In the genomic region with DNA sequence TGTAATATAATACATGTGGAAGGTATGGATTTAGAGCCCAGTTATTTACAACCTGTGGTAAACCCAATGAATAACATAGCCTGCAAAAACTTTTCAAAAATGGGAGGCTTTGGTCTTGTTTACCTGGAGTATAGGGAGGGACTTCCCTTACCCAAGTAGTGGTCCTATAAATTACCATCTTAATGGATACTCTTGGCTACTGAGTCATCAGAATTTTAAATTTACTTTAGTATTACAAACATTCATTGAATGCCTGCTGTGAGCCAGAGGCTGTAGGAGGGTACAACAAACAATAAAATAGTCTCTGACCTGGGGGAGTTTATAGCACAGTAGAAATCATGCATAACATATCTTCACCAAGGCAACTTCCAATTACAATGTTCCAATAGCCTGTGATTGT, we compare ENCODE assay signal across 19 cellular contexts.
A peak's percentile ranks its signal among the peaks of the same experiment; 100 is the strongest.
DNase-seq lines count a peak whose midpoint lies in the region; ATAC-seq and TF ChIP-seq lines count a peak whose summit lies in the region.
"Had no signal": no experiment of that assay in that cellular context is flagged by ENCODE, and none has a peak within 500 bp of the region (broad histone marks: within the 10 kb centered on the region; RNA-seq: fewer than 3 reads in every experiment).

No MANE protein-coding gene starts in this region.

- in situ Hi-C loops in Panc1 (cut with HindIII; ENCODE audit: low pct_unique_long_range_greater_than_20kb, low sequenced_read_pairs), result no loop called here

- peak; percentile 25 for DNase-seq in BJ (ENCODE audit: low read depth)
- DNase-seq in Panc1 (ENCODE audit: low read depth, low spot score), result no peak
- peak; percentile 16 for DNase-seq in kidney epithelial cell (ENCODE audit: low read depth)
- no peak for DNase-seq in H4 (ENCODE audit: low spot score)
- no peak for DNase-seq in COLO668 (lab: John Stamatoyannopoulos, UW; ENCODE audit: unreplicated experiment)
- no peak for DNase-seq in aorta
- DNase-seq: activated T-cell treated with anti-CD3 and anti-CD28 coated beads, Interleukin-2, amount 50 U/mL, for 24 hours; CD4-positive, alpha-beta memory T cell; DND-41; Karpas-422; left ventricle myocardium superior; NCI-H1092 treated with DMSO at 0.1 percent for 48 hours; NCI-H2171 treated with DMSO at 0.1 percent for 48 hours; NK-92 treated with Interleukin-12 subunit alpha and Interleukin-12 subunit beta, amount 100 ng/mL, for 24 hours; stimulated activated CD4-positive, alpha-beta T cell treated with anti-CD3 and anti-CD28 coated beads, Interleukin-4, amount 100 ng/mL, for 1 hour had no signal

- H3K4me1 ChIP-seq in HUES6 (ENCODE audit: control insufficient read depth, insufficient read depth, low read length) (peaks cover 50% of the 10 kb centered on the region), Panc1 (ENCODE audit: control insufficient read depth, insufficient read depth, low read length) (no peaks in the 10 kb centered on the region; the same call in 1 of the 2 replicates), aorta (ENCODE audit: control insufficient read depth in 1 of 2, insufficient read depth in 2 of 2, low read length in 2 of 2) (peaks cover 3 to 11% of the 10 kb centered on the region in 2 donors)

- no peaks in the 10 kb centered on the region for H3K9me3 ChIP-seq in HUES6 (ENCODE audit: control insufficient read depth, insufficient read depth, low read depth, low read length)
- no peaks in the 10 kb centered on the region for H3K9me3 ChIP-seq in Panc1 (ENCODE audit: control insufficient read depth, insufficient read depth, low read depth, low read length)
- H3K9me3 ChIP-seq in aorta (ENCODE audit: control insufficient read depth, low read length), result no peaks in the 10 kb centered on the region

- no TSS peak for BruUV-seq in Panc1 (replicated peaks; lab: Mats Ljungman, UMichigan)

- peak overlapping the region; percentile 22; the same call in 1 of the 2 replicates for H3K27ac ChIP-seq in HUES6 (ENCODE audit: low read depth, low read length)
- no peak overlapping the region for H3K27ac ChIP-seq in Panc1 (ENCODE audit: low read length)
- H3K27ac ChIP-seq in aorta (ENCODE audit: low read depth in 1 of 2, low read length in 2 of 2), result no peak overlapping the region
- H3K27ac ChIP-seq: RWPE1 had no signal

- no peaks in the 10 kb centered on the region for H3K36me3 ChIP-seq in BJ (ENCODE audit: control insufficient read depth, insufficient read depth, low read length)
- no peaks in the 10 kb centered on the region for H3K36me3 ChIP-seq in HUES6 (ENCODE audit: control insufficient read depth, insufficient read depth, low read length)
- H3K36me3 ChIP-seq in Panc1 (ENCODE audit: control insufficient read depth, insufficient read depth, low read length), result no peaks in the 10 kb centered on the region
- H3K36me3 ChIP-seq in kidney epithelial cell (ENCODE audit: control insufficient read depth, insufficient read depth, low read length), result no peaks in the 10 kb centered on the region
- H3K36me3 ChIP-seq in aorta (ENCODE audit: control insufficient read depth in 1 of 2, insufficient read depth in 2 of 2, low read length in 1 of 2), result no peaks in the 10 kb centered on the region

- ATAC-seq in Panc1, result 0 out of 2 replicates have a peak, but pooled peaks have one; percentile 45
- no peak for ATAC-seq in HG02678 (IDR thresholded peaks at IDR 0.05; ENCODE audit: unreplicated experiment)
- no peak for ATAC-seq in aorta (ENCODE audit: low FRiP score)
- ATAC-seq: HCT116 had no signal

- TF ChIP-seq CTCF in BJ (IDR thresholded peaks at IDR 0.05; ENCODE audit: insufficient read depth, low read depth, low read length), result no peak
- TF ChIP-seq CTCF in Panc1 (IDR thresholded peaks at IDR 0.05), result no peak
- TF ChIP-seq CTCF in kidney epithelial cell (IDR thresholded peaks at IDR 0.05; ENCODE audit: insufficient read depth, low read length, poor library complexity, severe bottlenecking), result no peak

- intact Hi-C loops in Panc1 (cut with micrococcal nuclease; ENCODE audit: unreplicated experiment), result no loop called here
- intact Hi-C loops in aorta (cut with DNase I), result no loop called here

- CTCF ChIA-PET in BJ (lab: Yijun Ruan, JAX), result interaction anchor here (0.6 kb wide), 1 partner anchor 432 kb away, joined by 3 read pairs; no protein-coding TSS in a partner anchor
- CTCF ChIA-PET in Panc1 (lab: Charles Lee), result no interaction called here

- POLR2A ChIA-PET in BJ (lab: Charles Lee), result no interaction called here
- POLR2A ChIA-PET in Panc1 (lab: Charles Lee), result no interaction called here

- H3K4me3 ChIP-seq in BJ (ENCODE audit: low read depth, low read length), result no peak overlapping the region
- peak overlapping the region; percentile 26; the same call in 1 of the 2 replicates for H3K4me3 ChIP-seq in HUES6 (ENCODE audit: low read depth, low read length)
- no peak overlapping the region for H3K4me3 ChIP-seq in Panc1 (ENCODE audit: low read depth in 2 of 2, low read length in 2 of 2)
- no peak overlapping the region for H3K4me3 ChIP-seq in kidney epithelial cell (ENCODE audit: low read depth, low read length)
- no peak overlapping the region for H3K4me3 ChIP-seq in aorta (ENCODE audit: low read length in 2 of 2)

- H3K27me3 ChIP-seq in BJ (ENCODE audit: control insufficient read depth, insufficient read depth, low read length) (no peaks in the 10 kb centered on the region), HUES6 (ENCODE audit: control insufficient read depth, insufficient read depth, low read length) (no peaks in the 10 kb centered on the region), Panc1 (ENCODE audit: control insufficient read depth, insufficient read depth, low read length) (no peaks in the 10 kb centered on the region), kidney epithelial cell (ENCODE audit: control insufficient read depth, insufficient read depth, low read length) (no peaks in the 10 kb centered on the region), aorta (ENCODE audit: control insufficient read depth in 1 of 2, insufficient read depth in 2 of 2, low read length in 1 of 2) (no peaks in the 10 kb centered on the region)

- no peak overlapping the region for H3K9ac ChIP-seq in HUES6 (ENCODE audit: low read length)

Comparison
In these comparisons a context has a peak if more than half of its experiments do, and no peak if none do; other contexts are left out.
1. DNase-seq: peak in BJ (single experiment) and kidney epithelial cell (single experiment); none in Panc1 (single experiment), H4 (single experiment), COLO668 (single experiment) and aorta (0 of 2).